1 cellular context compared by ENCODE assay signal in genomic region chr7:27094304-27095049, GRCh38.
A peak's percentile ranks its signal among the peaks of the same experiment; 100 is the strongest.
TF ChIP-seq lines count a peak whose summit lies in the region.

No MANE protein-coding gene starts in this region.

TF ChIP-seq in H1, 55 proteins besides CTCF, POLR2A, EP300 and RAD21:
- TF ChIP-seq KDM5A (IDR thresholded peaks at IDR 0.05; ENCODE audit: low read length) (no peak), EZH2 (IDR thresholded peaks at IDR 0.05; ENCODE audit: low read depth, low read length, severe bottlenecking) (peak; percentile 92), CBX8 (IDR thresholded peaks at IDR 0.05; ENCODE audit: borderline replicate concordance, low read depth, low read length) (peak; percentile 34; the same call in 1 of the 2 replicates), ASH2L (IDR thresholded peaks at IDR 0.05; ENCODE audit: low read length) (no peak), SUZ12 (IDR thresholded peaks at IDR 0.05; ENCODE audit: low read length) (peak; percentile 96), NANOG (IDR thresholded peaks at IDR 0.05; ENCODE audit: insufficient read depth, low read depth, low read length, poor library complexity, severe bottlenecking) (no peak), CHD7 (IDR thresholded peaks at IDR 0.05; ENCODE audit: insufficient replicate concordance, low read length) (no peak), TAF1 (IDR thresholded peaks at IDR 0.05; ENCODE audit: low read depth, low read length) (no peak), CHD1 (IDR thresholded peaks at IDR 0.05; ENCODE audit: low read depth, low read length) (no peak), JUND (IDR thresholded peaks at IDR 0.05; ENCODE audit: low read length) (no peak), HDAC6 (IDR thresholded peaks at IDR 0.05; ENCODE audit: low read depth, low read length) (no peak), RNF2 (IDR thresholded peaks at IDR 0.05; ENCODE audit: borderline replicate concordance, low read depth, low read length, missing control alignments, poor library complexity, severe bottlenecking) (peak; percentile 66), TEAD4 (IDR thresholded peaks at IDR 0.05; ENCODE audit: low read depth, low read length) (no peak)
- TF ChIP-seq, protein P1, sequence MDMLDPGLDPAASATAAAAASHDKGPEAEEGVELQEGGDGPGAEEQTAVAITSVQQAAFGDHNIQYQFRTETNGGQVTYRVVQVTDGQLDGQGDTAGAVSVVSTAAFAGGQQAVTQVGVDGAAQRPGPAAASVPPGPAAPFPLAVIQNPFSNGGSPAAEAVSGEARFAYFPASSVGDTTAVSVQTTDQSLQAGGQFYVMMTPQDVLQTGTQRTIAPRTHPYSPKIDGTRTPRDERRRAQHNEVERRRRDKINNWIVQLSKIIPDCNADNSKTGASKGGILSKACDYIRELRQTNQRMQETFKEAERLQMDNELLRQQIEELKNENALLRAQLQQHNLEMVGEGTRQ (IDR thresholded peaks at IDR 0.05; ENCODE audit: low read length) = no peak
